8 cellular contexts compared by ENCODE assay signal in the genomic region with DNA sequence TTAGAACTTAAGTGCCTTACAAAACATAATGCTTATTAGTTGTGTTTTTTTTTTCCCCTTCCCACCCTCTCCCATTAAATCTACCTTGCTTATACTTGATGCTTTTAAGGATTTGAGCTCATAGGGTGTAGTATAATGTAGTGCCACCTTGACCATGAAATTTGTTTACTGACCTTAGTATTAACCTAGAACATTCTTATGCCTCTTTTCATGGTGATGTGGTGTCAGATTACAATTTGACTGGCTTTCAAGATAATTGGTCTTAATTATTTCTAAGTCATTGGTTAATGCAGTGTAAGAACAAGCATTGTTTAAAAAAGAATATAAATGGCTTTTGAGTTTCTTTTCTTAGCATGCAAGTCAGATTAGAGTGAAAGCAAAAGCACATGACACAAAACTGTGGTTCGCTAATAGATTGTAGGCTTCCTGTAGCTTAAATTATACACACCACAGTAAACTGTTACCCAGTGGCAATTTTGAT.
DNase-seq lines count a peak whose midpoint lies in the region; ATAC-seq and FAIRE-seq lines count a peak whose summit lies in the region.

No MANE protein-coding gene starts in this region.

- H3K4me1 Mint-ChIP-seq in stimulated activated naive CD8-positive, alpha-beta T cell treated with anti-CD3 and anti-CD28 coated beads, Interleukin-15, Interleukin-2, amounts not matched to agents 100 ng/mL and 50 ng/mL, for 24 hours (ENCODE audit: low read depth) = peaks cover 94% of the 10 kb centered on the region

- H3K27me3 ChIP-seq in GM23248 (replicated peaks; ENCODE audit: insufficient read depth) = no peaks in the 10 kb centered on the region

- peak overlapping the region; percentile 96 for H3K27ac Mint-ChIP-seq in stimulated activated naive CD8-positive, alpha-beta T cell treated with anti-CD3 and anti-CD28 coated beads, Interleukin-15, Interleukin-2, amounts not matched to agents 100 ng/mL and 50 ng/mL, for 24 hours

- H3K9me2 ChIP-seq in GM23248 (ENCODE audit: insufficient read depth) = no peaks in the 10 kb centered on the region

- no peaks in the 10 kb centered on the region for H4K20me1 ChIP-seq in GM23248 (ENCODE audit: insufficient read depth)

- in situ Hi-C loops in GM23248 (cut with MboI) = no loop called here

- peak overlapping the region; percentile 48 for H3K4me2 ChIP-seq in GM23248 (ENCODE audit: unreplicated experiment)

- no peak overlapping the region for H2AFZ ChIP-seq in GM23248

- ATAC-seq in GM18867 (IDR thresholded peaks at IDR 0.05; ENCODE audit: unreplicated experiment) = peak; percentile 77

- 0 out of 2 replicates have a peak, but pooled peaks cover 5% of the 10 kb centered on the region for H3K36me3 ChIP-seq in GM23248 (ENCODE audit: low read depth)

- FAIRE-seq in colon (lab: Jason Lieb, UNC) = peak; percentile 55

- H3K27me3 Mint-ChIP-seq in stimulated activated naive CD8-positive, alpha-beta T cell treated with anti-CD3 and anti-CD28 coated beads, Interleukin-15, Interleukin-2, amounts not matched to agents 100 ng/mL and 50 ng/mL, for 24 hours = no peaks in the 10 kb centered on the region

- no peaks in the 10 kb centered on the region for H3K36me3 Mint-ChIP-seq in stimulated activated naive CD8-positive, alpha-beta T cell treated with anti-CD3 and anti-CD28 coated beads, Interleukin-15, Interleukin-2, amounts not matched to agents 100 ng/mL and 50 ng/mL, for 24 hours (ENCODE audit: low read depth)

- peaks cover 98% of the 10 kb centered on the region for H3K79me2 ChIP-seq in GM23248 (ENCODE audit: insufficient read depth)

- H3K27ac ChIP-seq in GM23248 = no peak overlapping the region; the same call in 1 of the 2 replicates

- peaks cover 42% of the 10 kb centered on the region for H3K4me1 ChIP-seq in GM23248 (ENCODE audit: insufficient read depth)

- H3F3A ChIP-seq in GM23248 (ENCODE audit: insufficient read depth) = peaks cover 22% of the 10 kb centered on the region

- H3K9me3 Mint-ChIP-seq in stimulated activated naive CD8-positive, alpha-beta T cell treated with anti-CD3 and anti-CD28 coated beads, Interleukin-15, Interleukin-2, amounts not matched to agents 100 ng/mL and 50 ng/mL, for 24 hours = no peaks in the 10 kb centered on the region

- H3K9me3 ChIP-seq in GM23248 (ENCODE audit: low read depth) = no peaks in the 10 kb centered on the region

- DNase-seq in GM23248 = no peak
- peak; percentile 31 to 48 for DNase-seq in Kasumi-1 (lab: John Stamatoyannopoulos, UW)
- no peak for DNase-seq in activated effector memory CD4-positive, alpha-beta T cell treated with Interleukin-2 at 50 U/mL for 16 hours
- DNase-seq in GM03348 (ENCODE audit: low spot score) = no peak
- DNase-seq in HuH-7 (ENCODE audit: low spot score) = no peak

- peak overlapping the region; percentile 72 for H3K4me3 Mint-ChIP-seq in stimulated activated naive CD8-positive, alpha-beta T cell treated with anti-CD3 and anti-CD28 coated beads, Interleukin-15, Interleukin-2, amounts not matched to agents 100 ng/mL and 50 ng/mL, for 24 hours

- H3K4me3 ChIP-seq in GM23248 = 0 out of 2 replicates have a peak overlapping the region, but pooled peaks have one; percentile 37

- WGBS in GM23248 (ENCODE audit: low coverage in 1 of 2, low lambda C conversion rate in 2 of 2, missing lambda C conversion rate in 2 of 2), 2 experiments = 54 to 64% methylated on average over 1 of the region's 1 CpG

- no peak overlapping the region for H3K9ac ChIP-seq in GM23248

Comparison
In these comparisons a context has a peak if more than half of its experiments do, and no peak if none do; other contexts are left out.
1. DNase-seq: peak in Kasumi-1 (2 of 2); none in GM23248 (single experiment), activated effector memory CD4-positive, alpha-beta T cell treated with Interleukin-2 at 50 U/mL for 16 hours (single experiment), GM03348 (single experiment) and HuH-7 (single experiment).